Comparison of ENCODE assay signal across 8 cellular contexts in genomic region chr11:85664561-85665481, GRCh38. TPM values are rescaled to one million over a fixed set of nuclear protein-coding genes. Genes with fewer than 3 reads are reported as not detected.
DNase-seq lines count a peak whose midpoint lies in the region; ATAC-seq and TF ChIP-seq lines count a peak whose summit lies in the region.

TSS of gene CREBZF (minus strand) at chr11:85665129. CDS start at chr11:85664875, 254 bp downstream.

- H3K27me3 ChIP-seq in gastroesophageal sphincter, result no peaks in the 10 kb centered on the region

- H3K4me1 Mint-ChIP-seq in HFFc6 (ENCODE audit: low read depth), result peaks cover 31% of the 10 kb centered on the region
- peaks cover 36% of the 10 kb centered on the region for H3K4me1 Mint-ChIP-seq in activated naive CD4-positive, alpha-beta T cell treated with anti-CD3 and anti-CD28 coated beads, Interleukin-2, amount 10 ng/mL, durations not matched to agents 7 days and 5 days

- no peak for TF ChIP-seq EP300 in gastroesophageal sphincter (IDR thresholded peaks at IDR 0.05)

- TF ChIP-seq CTCF in HFFc6 (IDR thresholded peaks at IDR 0.05) (no peak), NB4 (IDR thresholded peaks at IDR 0.05; ENCODE audit: low read depth, low read length) (no peak), gastroesophageal sphincter (IDR thresholded peaks at IDR 0.05) (peak in 2 of 4 experiments; percentile 11 to 19)

- peak within 1 kb of the TSS; percentile 98 for H3K4me3 Mint-ChIP-seq in HFFc6
- peak within 1 kb of the TSS; percentile 98 for H3K4me3 Mint-ChIP-seq in activated naive CD4-positive, alpha-beta T cell treated with anti-CD3 and anti-CD28 coated beads, Interleukin-2, amount 10 ng/mL, durations not matched to agents 7 days and 5 days

- peak within 1 kb of the TSS; percentile 87 for H3K27ac ChIP-seq in SK-N-MC
- H3K27ac ChIP-seq in gastroesophageal sphincter, result peak within 1 kb of the TSS; percentile 91 to 99 (median 95)

- peak within 1 kb of the TSS; percentile 80 for H3K4me3 ChIP-seq in NB4 (ENCODE audit: low read depth, low read length)
- H3K4me3 ChIP-seq in SK-N-MC, result peak within 1 kb of the TSS; percentile 84
- peak within 1 kb of the TSS; percentile 71 to 82 for H3K4me3 ChIP-seq in gastroesophageal sphincter

- H3K27me3 Mint-ChIP-seq in HFFc6 (ENCODE audit: insufficient read depth), result 0 out of 2 replicates have a peak, but pooled peaks cover 3% of the 10 kb centered on the region
- no peaks in the 10 kb centered on the region for H3K27me3 Mint-ChIP-seq in activated naive CD4-positive, alpha-beta T cell treated with anti-CD3 and anti-CD28 coated beads, Interleukin-2, amount 10 ng/mL, durations not matched to agents 7 days and 5 days

- H3K4me1 ChIP-seq in gastroesophageal sphincter, result peaks cover 0 to 45% (median 20%) of the 10 kb centered on the region in 3 donors

- peak within 1 kb of the TSS; percentile 99 for H3K9ac ChIP-seq in SK-N-MC (ENCODE audit: insufficient read length)

- TF ChIP-seq POLR2A in NB4 (IDR thresholded peaks at IDR 0.05; ENCODE audit: extremely low read depth, insufficient read length) (peak; percentile 97), gastroesophageal sphincter (IDR thresholded peaks at IDR 0.05) (peak; percentile 95 to 96)

- WGBS in gastroesophageal sphincter (ENCODE audit: low coverage in 1 of 2), 2 donors, result 6 to 17% methylated on average over 1 to 2 of the region's 70 CpGs

- CTCF ChIA-PET in activated naive CD4-positive, alpha-beta T cell treated with anti-CD3 and anti-CD28 coated beads, Interleukin-2, amount 10 ng/mL, durations not matched to agents 7 days and 5 days (lab: Charles Lee), result interaction anchor here (0.7 to 2.7 kb wide), 4 partner anchors 17 to 658 kb away, joined by 3 to 8 read pairs (median 6); partner anchors contain the start of genes DLG2, TMEM126A and TMEM126B

- no peaks in the 10 kb centered on the region for H3K9me3 ChIP-seq in SK-N-MC (ENCODE audit: low read depth, low read length)
- H3K9me3 ChIP-seq in gastroesophageal sphincter, result no peaks in the 10 kb centered on the region

- peaks cover 43% of the 10 kb centered on the region for H3K36me3 ChIP-seq in SK-N-MC (ENCODE audit: insufficient read depth, low read length)
- peaks cover 0 to 5% of the 10 kb centered on the region in 2 donors for H3K36me3 ChIP-seq in gastroesophageal sphincter

- no peaks in the 10 kb centered on the region for H3K9me3 Mint-ChIP-seq in HFFc6
- no peaks in the 10 kb centered on the region for H3K9me3 Mint-ChIP-seq in activated naive CD4-positive, alpha-beta T cell treated with anti-CD3 and anti-CD28 coated beads, Interleukin-2, amount 10 ng/mL, durations not matched to agents 7 days and 5 days

- peak within 1 kb of the TSS; percentile 96 for H3K27ac Mint-ChIP-seq in HFFc6
- H3K27ac Mint-ChIP-seq in activated naive CD4-positive, alpha-beta T cell treated with anti-CD3 and anti-CD28 coated beads, Interleukin-2, amount 10 ng/mL, durations not matched to agents 7 days and 5 days, result peak within 1 kb of the TSS; percentile 98

- H3K36me3 Mint-ChIP-seq in HFFc6 (ENCODE audit: low read depth), result peaks cover 41% of the 10 kb centered on the region
- peaks cover 37% of the 10 kb centered on the region for H3K36me3 Mint-ChIP-seq in activated naive CD4-positive, alpha-beta T cell treated with anti-CD3 and anti-CD28 coated beads, Interleukin-2, amount 10 ng/mL, durations not matched to agents 7 days and 5 days

- ATAC-seq in gastroesophageal sphincter, result peak; percentile 95

- DNase-seq in GM04503 (ENCODE audit: low read depth) (peak; percentile 62), HFFc6 (peak; percentile 94), NB4 (ENCODE audit: low read depth) (peak; percentile 98), SK-N-MC (ENCODE audit: low read depth, low spot score) (peak; percentile 82), non-pigmented ciliary epithelial cell (ENCODE audit: low read depth) (peak; percentile 68), superior temporal gyrus (ENCODE audit: extremely low spot score) (peak; percentile 98)
- DNase-seq in activated naive CD4-positive, alpha-beta T cell treated with anti-CD3 and anti-CD28 coated beads, Interleukin-2, amount 10 ng/mL, durations not matched to agents 7 days and 5 days, result peak; percentile 94

RNA-seq across cellular contexts. Expression of gene CREBZF, which starts in this region (rescaled TPM):
- total RNA-seq in HFFc6 (2021; fragmentation: NEBNext Ultra II Directional; extraction: Animal tissue kit (Norgen Biotek cat#: 25700)), result 10 to 100 TPM; 16.1 to 18.9 (median 18.5) TPM
- 10 to 100 TPM; 27.4 to 96.0 (median 46.0) TPM for total RNA-seq in gastroesophageal sphincter

Comparison
In these comparisons a context has a peak if more than half of its experiments do, and no peak if none do; other contexts are left out.
1. Peak in every context shown above with its lines: DNase-seq, ATAC-seq, H3K4me3 ChIP-seq and H3K27ac ChIP-seq.